Comparison of ENCODE assay signal across 8 cellular contexts in the genomic region with DNA sequence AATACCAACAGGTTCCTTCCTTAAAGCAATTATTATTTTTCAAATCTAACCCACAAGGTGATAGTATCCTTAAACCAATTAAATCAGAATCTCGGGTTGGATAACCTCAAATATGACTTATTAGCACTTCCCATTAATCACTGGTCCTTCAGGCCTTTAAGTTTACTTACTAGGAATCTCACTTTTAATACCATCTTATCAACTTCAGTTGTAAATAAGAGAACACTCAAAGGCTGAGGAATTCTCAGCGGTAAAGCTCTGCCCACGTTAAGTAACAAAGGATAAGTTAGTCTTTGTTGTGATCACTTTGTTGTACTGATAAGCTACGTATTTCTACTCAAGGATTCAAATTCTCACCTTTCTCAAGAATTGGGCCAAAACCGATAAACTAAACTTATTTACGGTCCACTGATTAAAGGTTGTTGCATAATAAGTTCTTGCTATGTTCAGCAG.
DNase-seq lines count a peak whose midpoint lies in the region; ATAC-seq and TF ChIP-seq lines count a peak whose summit lies in the region.

No MANE protein-coding gene starts in this region.

- H3K27ac Mint-ChIP-seq in WTC11 = peak overlapping the region; percentile 99

- peaks cover under 1 to 35% (median 13%) of the 10 kb centered on the region in 4 donors for H3K4me1 ChIP-seq in stomach

- peaks cover 35% of the 10 kb centered on the region for H3K4me1 Mint-ChIP-seq in WTC11

- peaks cover 0 to 12% (median 0%) of the 10 kb centered on the region in 3 donors for H3K27me3 ChIP-seq in stomach

- H3K27ac ChIP-seq in stomach = peak overlapping the region; percentile 84 to 92 (median 87)

- no peak for TF ChIP-seq EP300 in stomach (IDR thresholded peaks at IDR 0.05)

- CTCF ChIA-PET in WTC11 (lab: Charles Lee) = no interaction called here

- H3K9me3 Mint-ChIP-seq in WTC11 = peaks cover 8% of the 10 kb centered on the region

- TF ChIP-seq CTCF in WTC11 (IDR thresholded peaks at IDR 0.05) (no peak), stomach (IDR thresholded peaks at IDR 0.05) (no peak)

- intact Hi-C loops in stomach (cut with DNase I; ENCODE audit: low total_unique reads) = no loop called here

- ATAC-seq in WTC11 (peak; percentile 1; the same call in 1 of the 2 replicates), HG03378 (IDR thresholded peaks at IDR 0.05; ENCODE audit: unreplicated experiment) (no peak)

- no peaks in the 10 kb centered on the region for H3K36me3 ChIP-seq in stomach

- no peak for TF ChIP-seq POLR2A in stomach (IDR thresholded peaks at IDR 0.05)

- POLR2A ChIA-PET in WTC11 (lab: Charles Lee) = interaction anchor here (1.0 to 11.2 kb wide), 9 partner anchors 8 to 65 kb away, joined by 4 to 300 read pairs (median 23); a partner anchor contains a TSS

- WGBS in stomach, 5 donors = 10 to 31% (median 19%) methylated on average over 6 of the region's 6 CpGs

- H3K4me3 ChIP-seq in iPS-11a (ENCODE audit: low read depth, low read length) = peak overlapping the region; percentile 94
- H3K4me3 ChIP-seq in stomach = peak overlapping the region; percentile 41 to 57 (median 48)

- H3K4me3 Mint-ChIP-seq in WTC11 = peak overlapping the region; percentile 97

- H3K27me3 Mint-ChIP-seq in WTC11 (ENCODE audit: low read depth) = no peaks in the 10 kb centered on the region

- peaks cover 26% of the 10 kb centered on the region for H3K36me3 Mint-ChIP-seq in WTC11

- DNase-seq in NCI-H1417 (lab: John Stamatoyannopoulos, UW) = peak in 2 of 3 experiments; percentile 34 to 42
- DNase-seq in NCI-H1417 treated with DMSO at 0.1 percent for 48 hours (lab: John Stamatoyannopoulos, UW) = no peak
- DNase-seq in WTC11 (ENCODE audit: low spot score) = no peak
- DNase-seq in stomach = no peak
- no peak for DNase-seq in SIG-M5 treated with dmso at 0.1 percent for 504 hours (lab: John Stamatoyannopoulos, UW; ENCODE audit: unreplicated experiment)
- DNase-seq in LoVo (ENCODE audit: low spot score) = no peak

- H3K9me3 ChIP-seq in stomach = peaks cover 0 to 7% (median 2%) of the 10 kb centered on the region in 4 donors

TF ChIP-seq in WTC11, 78 proteins besides CTCF, POLR2A, EP300 and RAD21:
- TF ChIP-seq CDX4 (CRISPR knock-in tag; IDR thresholded peaks at IDR 0.05; ENCODE audit: borderline replicate concordance) (0 out of 2 replicates have a peak, but pooled peaks have one; percentile 12), NR3C1 (CRISPR knock-in tag; conservative IDR thresholded peaks at IDR 0.05; ENCODE audit: low read depth) (no peak), ERG (CRISPR knock-in tag; IDR thresholded peaks at IDR 0.05) (peak; percentile 94; the same call in 1 of the 2 replicates)

Comparison
In these comparisons a context has a peak if more than half of its experiments do, and no peak if none do; other contexts are left out.
1. DNase-seq: peak in NCI-H1417 (2 of 3); none in NCI-H1417 treated with DMSO at 0.1 percent for 48 hours (single experiment), WTC11 (single experiment), stomach (single experiment), SIG-M5 treated with dmso at 0.1 percent for 504 hours (single experiment) and LoVo (single experiment).